In genomic region chr19:58330458-58330857, GRCh38 we compare ENCODE assay signal across 14 cellular contexts. TPM values are rescaled to one million over a fixed set of nuclear protein-coding genes. Genes with fewer than 3 reads are reported as not detected.
DNase-seq lines count a peak whose midpoint lies in the region; ATAC-seq and TF ChIP-seq lines count a peak whose summit lies in the region.
"Had no signal": no experiment of that assay in that cellular context is flagged by ENCODE, and none has a peak within 500 bp of the region (broad histone marks: within the 10 kb centered on the region; RNA-seq: fewer than 3 reads in every experiment).

No MANE protein-coding gene starts in this region.

- H3K9me3 ChIP-seq in stomach: no peaks in the 10 kb centered on the region
- H3K9me3 ChIP-seq: Peyer's patch, transverse colon had no signal

- peaks cover 5% of the 10 kb centered on the region for H3K36me3 Mint-ChIP-seq in activated CD8-positive, alpha-beta T cell treated with anti-CD3 and anti-CD28 coated beads for 36 hours (ENCODE audit: low read depth)

- intact Hi-C loops in stomach (cut with DNase I; ENCODE audit: low total_unique reads) (no loop called here), left cardiac atrium (cut with DNase I) (no loop called here)
- intact Hi-C loops in activated CD8-positive, alpha-beta T cell treated with anti-CD3 and anti-CD28 coated beads for 36 hours (cut with micrococcal nuclease): no loop called here

- TF ChIP-seq CTCF in cardiac fibroblast (IDR thresholded peaks at IDR 0.05; ENCODE audit: low read depth, low read length): no peak
- no peak for TF ChIP-seq CTCF in stomach (IDR thresholded peaks at IDR 0.05)
- no peak for TF ChIP-seq CTCF in activated CD8-positive, alpha-beta T cell treated with anti-CD3 and anti-CD28 coated beads for 36 hours (IDR thresholded peaks at IDR 0.05)

- no peak overlapping the region for H3K27ac Mint-ChIP-seq in activated CD8-positive, alpha-beta T cell treated with anti-CD3 and anti-CD28 coated beads for 36 hours
- H3K27ac Mint-ChIP-seq: activated naive CD8-positive, alpha-beta T cell treated with anti-CD3 and anti-CD28 coated beads for 36 hours had no signal

- WGBS in stomach, 5 donors: 43 to 82% (median 57%) methylated on average over 4 of the region's 4 CpGs

- no peak for ATAC-seq in activated CD8-positive, alpha-beta T cell treated with anti-CD3 and anti-CD28 coated beads for 36 hours
- ATAC-seq in left cardiac atrium: no peak

- peak overlapping the region in 4 of 5 donors; percentile 32 to 68 (median 49) for H3K27ac ChIP-seq in stomach
- H3K27ac ChIP-seq: 22Rv1, Peyer's patch, transverse colon had no signal

- H3K4me1 Mint-ChIP-seq in activated CD8-positive, alpha-beta T cell treated with anti-CD3 and anti-CD28 coated beads for 36 hours (ENCODE audit: low read depth): peaks cover 14% of the 10 kb centered on the region
- H3K4me1 Mint-ChIP-seq: activated naive CD8-positive, alpha-beta T cell treated with anti-CD3 and anti-CD28 coated beads for 36 hours had no signal

- H3K9me3 Mint-ChIP-seq in activated CD8-positive, alpha-beta T cell treated with anti-CD3 and anti-CD28 coated beads for 36 hours: no peaks in the 10 kb centered on the region
- H3K9me3 Mint-ChIP-seq: activated naive CD8-positive, alpha-beta T cell treated with anti-CD3 and anti-CD28 coated beads for 36 hours had no signal

- no peaks in the 10 kb centered on the region for H3K27me3 ChIP-seq in stomach
- H3K27me3 ChIP-seq: Peyer's patch, transverse colon had no signal

- H3K36me3 ChIP-seq in stomach: peaks cover 6 to 14% (median 12%) of the 10 kb centered on the region in 4 donors

- POLR2A ChIA-PET in activated CD8-positive, alpha-beta T cell treated with anti-CD3 and anti-CD28 coated beads for 36 hours (lab: Charles Lee): interaction anchor here (1.2 to 2.4 kb wide), 2 partner anchors 17 to 189 kb away, joined by 3 to 9 read pairs; partner anchors contain the start of gene ZBTB45

- TF ChIP-seq EP300 in stomach (IDR thresholded peaks at IDR 0.05): no peak

- peak; percentile 8 for DNase-seq in NCI-H82 (lab: John Stamatoyannopoulos, UW)
- no peak for DNase-seq in NCI-H82 treated with DMSO at 0.1 percent for 48 hours (lab: John Stamatoyannopoulos, UW; ENCODE audit: unreplicated experiment)
- DNase-seq in cardiac fibroblast (ENCODE audit: low read depth in 2 of 2): peak; percentile 70 to 84
- DNase-seq in inferior parietal cortex (ENCODE audit: extremely low spot score): peak; percentile 86
- DNase-seq in stomach: peak; percentile 31
- DNase-seq in activated CD8-positive, alpha-beta T cell treated with anti-CD3 and anti-CD28 coated beads for 36 hours: no peak
- DNase-seq in left cardiac atrium: no peak
- DNase-seq in UCSD-AML1 (lab: John Stamatoyannopoulos, UW; ENCODE audit: unreplicated experiment): no peak
- DNase-seq: activated CD4-positive, alpha-beta T cell treated with anti-CD3 and anti-CD28 coated beads, Interleukin-2, amount 50 U/mL, for 1 hour; activated naive CD8-positive, alpha-beta T cell treated with anti-CD3 and anti-CD28 coated beads for 36 hours; NCI-H1417; transverse colon had no signal

- H3K4me3 Mint-ChIP-seq in activated CD8-positive, alpha-beta T cell treated with anti-CD3 and anti-CD28 coated beads for 36 hours: no peak overlapping the region
- H3K4me3 Mint-ChIP-seq: activated naive CD8-positive, alpha-beta T cell treated with anti-CD3 and anti-CD28 coated beads for 36 hours had no signal

- H3K4me3 ChIP-seq in cardiac fibroblast (replicated peaks in 1 of 2; ENCODE audit: low read depth in 2 of 2, low read length in 2 of 2) (no peak overlapping the region), stomach (no peak overlapping the region)
- H3K4me3 ChIP-seq: Peyer's patch, transverse colon had no signal

- CTCF ChIA-PET in activated CD8-positive, alpha-beta T cell treated with anti-CD3 and anti-CD28 coated beads for 36 hours (lab: Charles Lee): interaction anchor here (1.0 to 1.4 kb wide), 4 partner anchors 138 to 251 kb away, joined by 3 to 4 read pairs (median 4); no protein-coding TSS in a partner anchor

- peaks cover 14 to 33% (median 28%) of the 10 kb centered on the region in 4 donors for H3K4me1 ChIP-seq in stomach

- TF ChIP-seq POLR2A in stomach (IDR thresholded peaks at IDR 0.05): no peak

- H3K27me3 Mint-ChIP-seq in activated CD8-positive, alpha-beta T cell treated with anti-CD3 and anti-CD28 coated beads for 36 hours: no peaks in the 10 kb centered on the region
- H3K27me3 Mint-ChIP-seq: activated naive CD8-positive, alpha-beta T cell treated with anti-CD3 and anti-CD28 coated beads for 36 hours had no signal

RNA-seq across cellular contexts. Expression of gene ZSCAN22, which starts 3.7 kb away (rescaled TPM):
- total RNA-seq in stomach (1 to 10 TPM in 3 of 5 donors, under 1 TPM in 1, not detected in 1; 0.45 to 5.2 (median 1.6) TPM), left cardiac atrium (1 to 10 TPM; 2.0 to 2.1 TPM)
- 1 to 10 TPM in 1 of 3 donors, under 1 TPM in 2; 0.75 to 1.4 (median 0.83) TPM for polyA plus RNA-seq in stomach
- total RNA-seq in activated CD8-positive, alpha-beta T cell treated with anti-CD3 and anti-CD28 coated beads for 36 hours: 1 to 10 TPM; 2.6 to 2.9 TPM

RNA-seq across cellular contexts. Expression of gene A1BG, which starts 22.8 kb away (rescaled TPM):
- total RNA-seq in stomach (10 to 100 TPM in 1 of 5 donors, 1 to 10 TPM in 2, not detected in 2; 1.1 to 30.9 (median 1.7) TPM), left cardiac atrium (10 to 100 TPM; 18.3 to 18.9 TPM)
- 10 to 100 TPM; 19.7 to 61.7 (median 33.8) TPM for polyA plus RNA-seq in stomach
- total RNA-seq in activated CD8-positive, alpha-beta T cell treated with anti-CD3 and anti-CD28 coated beads for 36 hours: 10 to 100 TPM; 35.2 to 36.2 TPM

RNA-seq across cellular contexts. Expression of gene ERVK3-1, which starts 25.3 kb away (rescaled TPM):
- total RNA-seq in stomach (10 to 100 TPM; 25.2 to 93.6 (median 48.4) TPM), left cardiac atrium (10 to 100 TPM; 19.9 to 22.8 TPM)
- polyA plus RNA-seq in stomach: 10 to 100 TPM; 25.0 to 45.1 (median 35.1) TPM
- total RNA-seq in activated CD8-positive, alpha-beta T cell treated with anti-CD3 and anti-CD28 coated beads for 36 hours: 10 to 100 TPM; 40.6 to 43.0 TPM

RNA-seq across cellular contexts. Expression of gene ZNF497, which starts 32.1 kb away (rescaled TPM):
- total RNA-seq in stomach: 10 to 100 TPM in 1 of 5 donors, 1 to 10 TPM in 2, under 1 TPM in 1, not detected in 1; 0.14 to 12.3 (median 3.2) TPM
- polyA plus RNA-seq in stomach: 1 to 10 TPM in 1 of 3 donors, under 1 TPM in 2; 0.12 to 1.0 (median 0.46) TPM
- 1 to 10 TPM; 1.3 to 1.6 TPM for total RNA-seq in activated CD8-positive, alpha-beta T cell treated with anti-CD3 and anti-CD28 coated beads for 36 hours
- total RNA-seq in left cardiac atrium: under 1 TPM; 0.37 to 0.41 TPM

RNA-seq across cellular contexts. Expression of gene ZNF837, which starts 50.4 kb away (rescaled TPM):
- total RNA-seq in stomach (1 to 10 TPM in 4 of 5 donors, not detected in 1; 1.8 to 8.5 (median 2.3) TPM), left cardiac atrium (under 1 TPM; 0.44 to 0.53 TPM)
- 1 to 10 TPM; 2.3 to 3.0 (median 2.4) TPM for polyA plus RNA-seq in stomach
- 1 to 10 TPM; 1.5 to 1.6 TPM for total RNA-seq in activated CD8-positive, alpha-beta T cell treated with anti-CD3 and anti-CD28 coated beads for 36 hours

Comparison
In these comparisons a context has a peak if more than half of its experiments do, and no peak if none do; other contexts are left out.
1. DNase-seq: peak in NCI-H82 (single experiment), cardiac fibroblast (2 of 2), inferior parietal cortex (single experiment) and stomach (single experiment); none in NCI-H82 treated with DMSO at 0.1 percent for 48 hours (single experiment), activated CD8-positive, alpha-beta T cell treated with anti-CD3 and anti-CD28 coated beads for 36 hours (single experiment), left cardiac atrium (single experiment) and UCSD-AML1 (single experiment).